15 cellular contexts compared by ENCODE assay signal in genomic region chr17:37146578-37147119, GRCh38.
DNase-seq lines count a peak whose midpoint lies in the region; ATAC-seq, FAIRE-seq and TF ChIP-seq lines count a peak whose summit lies in the region.
"Had no signal": no experiment of that assay in that cellular context is flagged by ENCODE, and none has a peak within 500 bp of the region (broad histone marks: within the 10 kb centered on the region; RNA-seq: fewer than 3 reads in every experiment).

No MANE protein-coding gene starts in this region.

- H4K20me1 ChIP-seq in DOHH2 (ENCODE audit: control insufficient read depth, insufficient read depth, low read depth, low read length) = no peaks in the 10 kb centered on the region
- H4K20me1 ChIP-seq in OCI-LY7 (ENCODE audit: insufficient read depth, low read length) = no peaks in the 10 kb centered on the region
- no peaks in the 10 kb centered on the region for H4K20me1 ChIP-seq in GM23248 (ENCODE audit: insufficient read depth)

- H3K9ac ChIP-seq in iPS-20b (ENCODE audit: low read depth, low read length) (0 out of 2 replicates have a peak overlapping the region, but pooled peaks have one; percentile 2), GM23248 (no peak overlapping the region)

- TF ChIP-seq RAD21 in A549 (conservative IDR thresholded peaks at IDR 0.05 in 1 of 2, IDR thresholded peaks at IDR 0.05 in 1 of 2) = no peak

- in situ Hi-C loops in GM23248 (cut with MboI) = no loop called here

- H3K9me2 ChIP-seq in DOHH2 (replicated peaks; ENCODE audit: control insufficient read depth, low read length) = no peaks in the 10 kb centered on the region
- H3K9me2 ChIP-seq in OCI-LY7 (ENCODE audit: insufficient read depth, low read length) = no peaks in the 10 kb centered on the region
- H3K9me2 ChIP-seq in GM23248 (ENCODE audit: insufficient read depth) = no peaks in the 10 kb centered on the region

- CTCF ChIA-PET in A549 (lab: Yijun Ruan, JAX) (interaction anchor here (1.0 kb wide), 2 partner anchors 29 to 521 kb away, joined by 3 to 6 read pairs; no protein-coding TSS in a partner anchor), OCI-LY7 (lab: Charles Lee; ENCODE audit: unreplicated experiment) (no interaction called here)

- H2AFZ ChIP-seq in OCI-LY7 (ENCODE audit: low read length) (peak overlapping the region; percentile 44; the same call in 1 of the 2 replicates), GM23248 (no peak overlapping the region)

- TF ChIP-seq POLR2A in A549 (IDR thresholded peaks at IDR 0.05; ENCODE audit: low read length) = no peak

- H3K36me3 ChIP-seq in DOHH2 (ENCODE audit: control insufficient read depth, low read length) (peaks cover 67% of the 10 kb centered on the region), OCI-LY7 (ENCODE audit: insufficient read depth, low read length) (peaks cover 27% of the 10 kb centered on the region), iPS-20b (ENCODE audit: insufficient read depth, low read depth, low read length) (peaks cover 62% of the 10 kb centered on the region; the same call in 1 of the 2 replicates), GM23248 (ENCODE audit: low read depth) (no peaks in the 10 kb centered on the region)
- H3K36me3 ChIP-seq: neutrophil had no signal

- intact Hi-C loops in OCI-LY7 (cut with micrococcal nuclease; ENCODE audit: unreplicated experiment) = no loop called here
- intact Hi-C loops in Right ventricle myocardium inferior (cut with DNase I) = no loop called here

- no peak overlapping the region for H3K4me3 ChIP-seq in A549
- H3K4me3 ChIP-seq in DOHH2 (ENCODE audit: low read length) = peak overlapping the region; percentile 73
- H3K4me3 ChIP-seq in OCI-LY7 (ENCODE audit: low read depth, low read length, poor library complexity, severe bottlenecking) = peak overlapping the region; percentile 51
- no peak overlapping the region for H3K4me3 ChIP-seq in iPS-20b (ENCODE audit: low read length)
- no peak overlapping the region for H3K4me3 ChIP-seq in GM23248

- H3K27me3 ChIP-seq in DOHH2 (ENCODE audit: control insufficient read depth, low read length) = no peaks in the 10 kb centered on the region
- H3K27me3 ChIP-seq in iPS-20b (ENCODE audit: insufficient read depth, low read length) = no peaks in the 10 kb centered on the region
- H3K27me3 ChIP-seq in GM23248 (replicated peaks; ENCODE audit: insufficient read depth) = no peaks in the 10 kb centered on the region
- no peaks in the 10 kb centered on the region for H3K27me3 ChIP-seq in foreskin keratinocyte
- H3K27me3 ChIP-seq: neutrophil had no signal

- H3F3A ChIP-seq in DOHH2 (ENCODE audit: control insufficient read depth, insufficient read depth) = peaks cover 30% of the 10 kb centered on the region
- H3F3A ChIP-seq in GM23248 (ENCODE audit: insufficient read depth) = no peaks in the 10 kb centered on the region; the same call in 1 of the 2 replicates

- BruUV-seq in OCI-LY7 (replicated peaks; lab: Mats Ljungman, UMichigan) = no TSS peak

- TF ChIP-seq CTCF in A549 (IDR thresholded peaks at IDR 0.05) (no peak), DOHH2 (IDR thresholded peaks at IDR 0.05; ENCODE audit: low read depth, low read length, poor library complexity, severe bottlenecking) (no peak), OCI-LY7 (conservative IDR thresholded peaks at IDR 0.05; ENCODE audit: low read length) (no peak), foreskin keratinocyte (conservative IDR thresholded peaks at IDR 0.05) (no peak)

- H3K9me3 ChIP-seq in A549 (no peaks in the 10 kb centered on the region), DOHH2 (ENCODE audit: control insufficient read depth, insufficient read depth, low read length) (no peaks in the 10 kb centered on the region), OCI-LY7 (ENCODE audit: low read length) (no peaks in the 10 kb centered on the region), iPS-20b (ENCODE audit: insufficient read depth, low read depth, low read length) (no peaks in the 10 kb centered on the region), GM23248 (ENCODE audit: low read depth) (no peaks in the 10 kb centered on the region)
- H3K9me3 ChIP-seq: neutrophil had no signal

- TF ChIP-seq EP300 in A549 (IDR thresholded peaks at IDR 0.05) = no peak

- H3K79me2 ChIP-seq in DOHH2 (ENCODE audit: control insufficient read depth, low read length) = no peaks in the 10 kb centered on the region; the same call in 1 of the 2 replicates
- no peaks in the 10 kb centered on the region for H3K79me2 ChIP-seq in OCI-LY7 (ENCODE audit: insufficient read depth, low read depth, low read length)
- no peaks in the 10 kb centered on the region for H3K79me2 ChIP-seq in GM23248 (ENCODE audit: insufficient read depth)

- ATAC-seq in A549 = no peak
- ATAC-seq in foreskin keratinocyte = no peak
- ATAC-seq in Right ventricle myocardium inferior = no peak
- ATAC-seq: right cardiac atrium had no signal

- H3K27ac ChIP-seq in A549 = peak overlapping the region; percentile 52 to 66; a peak in 5 of 6 replicates
- H3K27ac ChIP-seq in DOHH2 (ENCODE audit: low read depth, low read length) = peak overlapping the region; percentile 91
- peak overlapping the region; percentile 66 for H3K27ac ChIP-seq in OCI-LY7 (ENCODE audit: low read depth, low read length, poor library complexity, severe bottlenecking)
- H3K27ac ChIP-seq in iPS-20b (ENCODE audit: low read length) = no peak overlapping the region
- no peak overlapping the region for H3K27ac ChIP-seq in GM23248
- no peak overlapping the region for H3K27ac ChIP-seq in foreskin keratinocyte
- H3K27ac ChIP-seq: neutrophil had no signal

- 68% methylated on average over 7 of the region's 7 CpGs for WGBS in A549 (ENCODE audit: missing lambda C conversion rate)
- 69 to 76% methylated on average over 7 of the region's 7 CpGs for WGBS in GM23248 (ENCODE audit: low coverage in 1 of 2, low lambda C conversion rate in 2 of 2, missing lambda C conversion rate in 2 of 2), 2 experiments

- DNase-seq in A549 (ENCODE audit: low read depth in 1 of 2, low spot score in 1 of 2) (no peak), OCI-LY7 (ENCODE audit: low spot score) (peak; percentile 9), GM23248 (no peak), foreskin keratinocyte (no peak), Right ventricle myocardium inferior (ENCODE audit: missing footprints) (no peak), NOMO-1 (lab: John Stamatoyannopoulos, UW; ENCODE audit: unreplicated experiment in 2 of 2) (no peak)
- DNase-seq: activated CD8-positive, alpha-beta memory T cell treated with anti-CD3 and anti-CD28 coated beads, Interleukin-2, amount 50 U/mL, for 48 hours; activated naive CD4-positive, alpha-beta T cell; islet precursor cell; midbrain; NCI-H1694; right cardiac atrium had no signal

- POLR2A ChIA-PET in A549 (lab: Yijun Ruan, JAX) = no interaction called here
- POLR2A ChIA-PET in OCI-LY7 (lab: Charles Lee) = interaction anchor here (0.7 kb wide), 1 partner anchor 12 kb away, joined by 3 read pairs; no protein-coding TSS in a partner anchor

- no peak for FAIRE-seq in A549 (lab: Jason Lieb, UNC)

- H3K4me2 ChIP-seq in A549 = peak overlapping the region; percentile 74
- peak overlapping the region; percentile 89 for H3K4me2 ChIP-seq in DOHH2 (ENCODE audit: low read length)
- H3K4me2 ChIP-seq in OCI-LY7 (ENCODE audit: low read length) = peak overlapping the region; percentile 85
- H3K4me2 ChIP-seq in GM23248 (ENCODE audit: unreplicated experiment) = no peak overlapping the region

- H3K4me1 ChIP-seq in A549 (peaks cover 29% of the 10 kb centered on the region), DOHH2 (ENCODE audit: control insufficient read depth, low read length) (peaks cover 38% of the 10 kb centered on the region), OCI-LY7 (ENCODE audit: insufficient read depth, low read length, poor library complexity, severe bottlenecking) (peaks cover 25% of the 10 kb centered on the region), iPS-20b (ENCODE audit: insufficient read depth, low read length) (peaks cover 6% of the 10 kb centered on the region; the same call in 1 of the 2 replicates), GM23248 (ENCODE audit: insufficient read depth) (no peaks in the 10 kb centered on the region), foreskin keratinocyte (peaks cover 9% of the 10 kb centered on the region)

TF ChIP-seq in A549, 52 proteins besides CTCF, POLR2A, EP300 and RAD21:
- no peak for TF ChIP-seq ZC3H11A (IDR thresholded peaks at IDR 0.05)
- TF ChIP-seq EHMT2 (IDR thresholded peaks at IDR 0.05; ENCODE audit: low read depth) = no peak
- TF ChIP-seq CHD2 (IDR thresholded peaks at IDR 0.05; ENCODE audit: low read length, partially characterized antibody) = no peak
- TF ChIP-seq RARB (CRISPR knock-in tag; IDR thresholded peaks at IDR 0.05) = no peak
- no peak for TF ChIP-seq SREBF2 (IDR thresholded peaks at IDR 0.05)
- no peak for TF ChIP-seq E2F6 (IDR thresholded peaks at IDR 0.05; ENCODE audit: borderline replicate concordance, low read depth)
- TF ChIP-seq MAZ (IDR thresholded peaks at IDR 0.05; ENCODE audit: borderline replicate concordance, low read depth, low read length) = no peak
- no peak for TF ChIP-seq EHF (CRISPR knock-in tag; IDR thresholded peaks at IDR 0.05)
- TF ChIP-seq USF2 (IDR thresholded peaks at IDR 0.05) = no peak
- TF ChIP-seq HEYL (CRISPR knock-in tag; IDR thresholded peaks at IDR 0.05) = no peak
- no peak for TF ChIP-seq FOSB (CRISPR knock-in tag; IDR thresholded peaks at IDR 0.05)
- no peak for TF ChIP-seq NPAS2 (CRISPR knock-in tag; IDR thresholded peaks at IDR 0.05; ENCODE audit: borderline replicate concordance)

Comparison
In these comparisons a context has a peak if more than half of its experiments do, and no peak if none do; other contexts are left out.
1. H3K27ac ChIP-seq: peak in A549 (2 of 2), DOHH2 (single experiment) and OCI-LY7 (single experiment); none in iPS-20b (single experiment), GM23248 (single experiment) and foreskin keratinocyte (single experiment).
2. H3K4me3 ChIP-seq: peak in DOHH2 (single experiment) and OCI-LY7 (single experiment); none in A549 (single experiment), iPS-20b (single experiment) and GM23248 (single experiment).